ENCODE assay signal across 8 cellular contexts in genomic region chr3:112043621-112044201, GRCh38. TPM values are rescaled to one million over a fixed set of nuclear protein-coding genes. Genes with fewer than 3 reads are reported as not detected.
DNase-seq lines count a peak whose midpoint lies in the region; ATAC-seq and TF ChIP-seq lines count a peak whose summit lies in the region.

No MANE protein-coding gene starts in this region.

- intact Hi-C loops in heart left ventricle (cut with DNase I): loop anchor here in 7 of 10 donors (1.0 to 10.0 kb wide), 5 partner anchors 54 to 379 kb away; no protein-coding TSS in a partner anchor

- WGBS in heart left ventricle, 4 donors: 3 to 13% (median 10%) methylated on average over 7 of the region's 7 CpGs

- H3K27me3 Mint-ChIP-seq in activated naive CD8-positive, alpha-beta T cell treated with anti-CD3 and anti-CD28 coated beads for 36 hours: no peaks in the 10 kb centered on the region

- POLR2A ChIA-PET in HEK293T (lab: Yijun Ruan, JAX) (interaction anchor here (1.6 kb wide), 1 partner anchor 65 kb away, joined by 8 read pairs; the partner anchor contains the start of gene ABHD10), RWPE1 (lab: Yijun Ruan, JAX; ENCODE audit: low non-redundant PET) (no interaction called here)

- DNase-seq in HEK293T (ENCODE audit: extremely low spot score): peak; percentile 80
- DNase-seq in MG63: peak; percentile 54
- peak; percentile 79 for DNase-seq in RWPE1 (ENCODE audit: low spot score)
- peak; percentile 46 for DNase-seq in activated naive CD8-positive, alpha-beta T cell treated with anti-CD3 and anti-CD28 coated beads for 36 hours
- peak in 4 of 5 donors; percentile 37 to 47 (median 38) for DNase-seq in heart left ventricle
- peak; percentile 27 for DNase-seq in retinal pigment epithelial cell (ENCODE audit: low read depth)
- DNase-seq in NK-92 treated with Interleukin-12 subunit alpha and Interleukin-12 subunit beta, amount 100 ng/mL, for 24 hours (lab: John Stamatoyannopoulos, UW): no peak

- CTCF ChIA-PET in HEK293T (lab: Yijun Ruan, JAX) (interaction anchor here (0.6 to 1.6 kb wide), 19 partner anchors 8 to 352 kb away, joined by 3 to 14 read pairs (median 4); partner anchors contain the start of gene ABHD10), RWPE1 (lab: Yijun Ruan, JAX) (interaction anchor here (0.6 to 2.2 kb wide), 9 partner anchors 32 to 315 kb away, joined by 3 to 9 read pairs (median 3); partner anchors contain the start of gene GCSAM)

- H3K4me1 Mint-ChIP-seq in activated naive CD8-positive, alpha-beta T cell treated with anti-CD3 and anti-CD28 coated beads for 36 hours: peaks cover 4% of the 10 kb centered on the region

- no peaks in the 10 kb centered on the region for H3K9me3 Mint-ChIP-seq in activated naive CD8-positive, alpha-beta T cell treated with anti-CD3 and anti-CD28 coated beads for 36 hours

- TF ChIP-seq CTCF in GM12873 (IDR thresholded peaks at IDR 0.05; ENCODE audit: insufficient read depth, low read depth, low read length, missing control alignments): peak; percentile 88
- peak; percentile 94 for TF ChIP-seq CTCF in RWPE1 (conservative IDR thresholded peaks at IDR 0.05; ENCODE audit: low read depth)
- TF ChIP-seq CTCF in heart left ventricle (IDR thresholded peaks at IDR 0.05): peak; percentile 81 to 97 (median 90)
- TF ChIP-seq CTCF in retinal pigment epithelial cell (conservative IDR thresholded peaks at IDR 0.05; ENCODE audit: low read depth, low read length): peak; percentile 92

- H3K27ac Mint-ChIP-seq in activated naive CD8-positive, alpha-beta T cell treated with anti-CD3 and anti-CD28 coated beads for 36 hours: no peak overlapping the region

- peak; percentile 88 to 97 (median 91) for ATAC-seq in heart left ventricle

- no peak overlapping the region for H3K27ac ChIP-seq in RWPE1
- no peak overlapping the region for H3K27ac ChIP-seq in heart left ventricle

- no peaks in the 10 kb centered on the region for H3K36me3 ChIP-seq in MG63
- H3K36me3 ChIP-seq in heart left ventricle: no peaks in the 10 kb centered on the region

- H3K4me3 Mint-ChIP-seq in activated naive CD8-positive, alpha-beta T cell treated with anti-CD3 and anti-CD28 coated beads for 36 hours: no peak overlapping the region

- H3K4me1 ChIP-seq in heart left ventricle: peaks cover 0 to 8% (median 0%) of the 10 kb centered on the region in 12 donors

- H3K36me3 Mint-ChIP-seq in activated naive CD8-positive, alpha-beta T cell treated with anti-CD3 and anti-CD28 coated beads for 36 hours: no peaks in the 10 kb centered on the region

- no peak for TF ChIP-seq POLR2A in heart left ventricle (IDR thresholded peaks at IDR 0.05)

- H3K9me3 ChIP-seq in MG63: no peaks in the 10 kb centered on the region
- H3K9me3 ChIP-seq in heart left ventricle: no peaks in the 10 kb centered on the region

- no peaks in the 10 kb centered on the region for H3K27me3 ChIP-seq in MG63
- H3K27me3 ChIP-seq in heart left ventricle: no peaks in the 10 kb centered on the region

- peak overlapping the region; percentile 6; the same call in 1 of the 2 replicates for H3K4me3 ChIP-seq in MG63
- H3K4me3 ChIP-seq in heart left ventricle: peak overlapping the region in 1 of 12 donors; percentile 7
- H3K4me3 ChIP-seq in retinal pigment epithelial cell (ENCODE audit: low read length): no peak overlapping the region

TF ChIP-seq in HEK293T, 16 proteins besides CTCF, POLR2A, EP300 and RAD21:
- TF ChIP-seq BHLHE40 (IDR thresholded peaks at IDR 0.05; ENCODE audit: borderline replicate concordance): no peak

RNA-seq across cellular contexts. Expression of gene TMPRSS7, which starts 9.2 kb away (rescaled TPM):
- total RNA-seq in MG63 (2014; rRNA removed; shearing (Covaris generic); ENCODE audit: low replicate concordance): not detected in 2 replicates
- total RNA-seq in activated naive CD8-positive, alpha-beta T cell treated with anti-CD3 and anti-CD28 coated beads for 36 hours: not detected
- not detected for total RNA-seq in heart left ventricle
- polyA plus RNA-seq in heart left ventricle: not detected

RNA-seq across cellular contexts. Expression of gene C3orf52, which starts 42.5 kb away (rescaled TPM):
- 2.2 and 2.4 TPM in 2 replicates for total RNA-seq in MG63 (2014; rRNA removed; shearing (Covaris generic); ENCODE audit: low replicate concordance)
- total RNA-seq in activated naive CD8-positive, alpha-beta T cell treated with anti-CD3 and anti-CD28 coated beads for 36 hours: 1 to 10 TPM; 3.4 to 4.5 TPM
- total RNA-seq in heart left ventricle: 1 to 10 TPM; 1.4 to 7.8 (median 4.9) TPM
- polyA plus RNA-seq in heart left ventricle: 1 to 10 TPM; 2.0 to 9.6 TPM

RNA-seq across cellular contexts. Expression of gene TAGLN3, which starts 45.0 kb away (rescaled TPM):
- total RNA-seq in MG63 (2014; rRNA removed; shearing (Covaris generic); ENCODE audit: low replicate concordance): not detected in 2 replicates
- under 1 TPM; 0.31 to 0.48 TPM for total RNA-seq in activated naive CD8-positive, alpha-beta T cell treated with anti-CD3 and anti-CD28 coated beads for 36 hours
- total RNA-seq in heart left ventricle: 1 to 10 TPM in 1 of 9 donors, under 1 TPM in 4, not detected in 4; 0.66 to 1.7 (median 0.86) TPM
- under 1 TPM; 0.25 to 0.38 TPM for polyA plus RNA-seq in heart left ventricle
